Comparison of ENCODE assay signal across 2 cellular contexts in genomic region chr16:71963125-71963875, GRCh38.
A peak's percentile ranks its signal among the peaks of the same experiment; 100 is the strongest.
TF ChIP-seq lines count a peak whose summit lies in the region.

No MANE protein-coding gene starts in this region.

TF ChIP-seq in HepG2, 621 proteins besides CTCF, POLR2A, EP300 and RAD21 (continues in another document):
- TF ChIP-seq HNRNPH1 (optimal IDR thresholded peaks at IDR 0.05; ENCODE audit: low read depth, low read length) (no peak), THYN1 (CRISPR knock-in tag; IDR thresholded peaks at IDR 0.05; ENCODE audit: borderline replicate concordance, low read depth) (no peak), CSRNP1 (CRISPR knock-in tag; IDR thresholded peaks at IDR 0.05) (no peak), ZFP36L1 (CRISPR knock-in tag; IDR thresholded peaks at IDR 0.05) (no peak), POLR2AphosphoS2 (IDR thresholded peaks at IDR 0.05; ENCODE audit: low read depth, low read length) (no peak), ZBTB37 (CRISPR knock-in tag; IDR thresholded peaks at IDR 0.05) (no peak), ZNF460 (CRISPR knock-in tag; IDR thresholded peaks at IDR 0.05; ENCODE audit: borderline replicate concordance) (peak; percentile 84; the same call in 1 of the 2 replicates), ZNF17 (CRISPR knock-in tag; IDR thresholded peaks at IDR 0.05) (no peak), ZBTB2 (CRISPR knock-in tag; IDR thresholded peaks at IDR 0.05; ENCODE audit: low read depth) (no peak), TEAD2 (CRISPR knock-in tag; IDR thresholded peaks at IDR 0.05) (no peak), MATR3 (CRISPR knock-in tag; IDR thresholded peaks at IDR 0.05) (no peak), KDM5B (CRISPR knock-in tag; IDR thresholded peaks at IDR 0.05; ENCODE audit: borderline replicate concordance) (0 out of 2 replicates have a peak, but pooled peaks have one; percentile 26), PBX3 (CRISPR knock-in tag; IDR thresholded peaks at IDR 0.05; ENCODE audit: borderline replicate concordance) (no peak), KLF11 (CRISPR knock-in tag; IDR thresholded peaks at IDR 0.05) (no peak), ZBTB38 (CRISPR knock-in tag; IDR thresholded peaks at IDR 0.05) (no peak), TMF1 (CRISPR knock-in tag; IDR thresholded peaks at IDR 0.05; ENCODE audit: low read depth) (no peak), GFI1 (CRISPR knock-in tag; IDR thresholded peaks at IDR 0.05; ENCODE audit: borderline replicate concordance) (no peak), ZNF605 (CRISPR knock-in tag; IDR thresholded peaks at IDR 0.05) (peak; percentile 47; the same call in 1 of the 2 replicates), BORCS8-MEF2B (CRISPR knock-in tag; IDR thresholded peaks at IDR 0.05) (no peak), SRF (IDR thresholded peaks at IDR 0.05; ENCODE audit: low read depth, low read length) (no peak), ZNF782 (CRISPR knock-in tag; IDR thresholded peaks at IDR 0.05; ENCODE audit: borderline replicate concordance) (no peak), EEA1 (CRISPR knock-in tag; IDR thresholded peaks at IDR 0.05; ENCODE audit: borderline replicate concordance) (no peak), STAT5B (CRISPR knock-in tag; IDR thresholded peaks at IDR 0.05) (no peak), SMAD9 (CRISPR knock-in tag; IDR thresholded peaks at IDR 0.05) (no peak), GABPA (IDR thresholded peaks at IDR 0.05; ENCODE audit: low read depth, low read length) (no peak), GABPA (CRISPR knock-in tag; IDR thresholded peaks at IDR 0.05; ENCODE audit: low read depth) (no peak), SCMH1 (CRISPR knock-in tag; IDR thresholded peaks at IDR 0.05; ENCODE audit: borderline replicate concordance) (no peak), MNT (IDR thresholded peaks at IDR 0.05) (no peak)

TF ChIP-seq in GM12878, 131 proteins besides CTCF, POLR2A, EP300 and RAD21:
- TF ChIP-seq SPI1 (IDR thresholded peaks at IDR 0.05; ENCODE audit: borderline replicate concordance, insufficient read depth, low read depth, low read length) (peak; percentile 26; the same call in 1 of the 2 replicates), KLF5 (IDR thresholded peaks at IDR 0.05; ENCODE audit: partially characterized antibody) (no peak)
